8 cellular contexts compared by ENCODE assay signal in the genomic region with DNA sequence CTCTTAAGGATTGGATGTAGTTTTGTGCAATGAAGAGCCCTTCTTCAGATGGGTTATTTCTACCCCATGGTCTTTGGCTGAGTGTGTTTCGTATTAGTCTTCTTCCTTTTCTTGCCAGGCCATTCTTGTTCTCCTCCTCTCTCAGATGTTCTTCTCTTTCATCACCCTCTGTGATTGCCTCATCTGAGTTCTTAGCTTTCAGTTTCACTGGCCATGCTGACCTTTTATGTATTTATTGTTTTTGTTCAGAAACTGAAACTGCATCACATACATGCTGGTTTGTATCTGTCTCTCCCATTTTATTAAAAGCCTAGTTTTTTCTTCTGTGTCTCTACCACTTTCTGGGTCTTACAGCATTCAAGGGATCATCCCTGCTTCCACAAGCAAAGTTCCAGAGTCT.
DNase-seq lines count a peak whose midpoint lies in the region; ATAC-seq and TF ChIP-seq lines count a peak whose summit lies in the region.

No MANE protein-coding gene starts in this region.

- H4K20me1 ChIP-seq in MM.1S (ENCODE audit: insufficient read depth, low read length), result no peaks in the 10 kb centered on the region

- TF ChIP-seq CTCF in GM10266 (IDR thresholded peaks at IDR 0.05; ENCODE audit: control insufficient read depth, insufficient read depth, low read depth, missing control alignments) (no peak), MM.1S (IDR thresholded peaks at IDR 0.05; ENCODE audit: low read length) (no peak), choroid plexus epithelial cell (conservative IDR thresholded peaks at IDR 0.05; ENCODE audit: low read depth, low read length) (no peak)

- ATAC-seq in GM21576 (IDR thresholded peaks at IDR 0.05; ENCODE audit: unreplicated experiment), result peak; percentile 64

- DNase-seq in GM10266 (ENCODE audit: extremely low spot score), result peak; percentile 58
- peak; percentile 85 for DNase-seq in MM.1S
- peak; percentile 95 for DNase-seq in choroid plexus epithelial cell (ENCODE audit: low read depth)
- peak; percentile 31 for DNase-seq in pons (ENCODE audit: low spot score)
- no peak for DNase-seq in putamen (ENCODE audit: low spot score)
- DNase-seq in UCSD-AML1 (lab: John Stamatoyannopoulos, UW; ENCODE audit: unreplicated experiment), result no peak
- DNase-seq in cerebellar cortex (ENCODE audit: low spot score), result no peak

- H3K79me2 ChIP-seq in MM.1S (ENCODE audit: low read length), result peaks cover 86% of the 10 kb centered on the region

- peaks cover 30% of the 10 kb centered on the region for H3K4me1 ChIP-seq in MM.1S (ENCODE audit: low read length)

- H3K4me3 ChIP-seq in MM.1S (ENCODE audit: low read length) (peak overlapping the region; percentile 27), choroid plexus epithelial cell (ENCODE audit: low read depth, low read length) (no peak overlapping the region)

- H3K4me2 ChIP-seq in MM.1S (ENCODE audit: low read depth, low read length), result peak overlapping the region; percentile 81

- peaks cover 18% of the 10 kb centered on the region for H3F3A ChIP-seq in MM.1S (ENCODE audit: insufficient read depth, low read length)

- H3K27me3 ChIP-seq in MM.1S (replicated peaks; ENCODE audit: insufficient read depth, low read length), result no peaks in the 10 kb centered on the region

- no peaks in the 10 kb centered on the region for H3K36me3 ChIP-seq in MM.1S (replicated peaks; ENCODE audit: insufficient read depth, low read length)

- no peak overlapping the region for H2AFZ ChIP-seq in MM.1S (ENCODE audit: low read length)

- peak overlapping the region; percentile 38; the same call in 1 of the 2 replicates for H3K9ac ChIP-seq in MM.1S (ENCODE audit: low read length)

- no peaks in the 10 kb centered on the region for H3K9me2 ChIP-seq in MM.1S (replicated peaks; ENCODE audit: insufficient read depth, low read length)

- H3K9me3 ChIP-seq in MM.1S (replicated peaks; ENCODE audit: insufficient read depth, low read length), result no peaks in the 10 kb centered on the region

- H3K27ac ChIP-seq in MM.1S (ENCODE audit: low read length), result peak overlapping the region; percentile 81

Comparison
In these comparisons a context has a peak if more than half of its experiments do, and no peak if none do; other contexts are left out.
1. DNase-seq: peak in GM10266 (single experiment), MM.1S (single experiment), choroid plexus epithelial cell (single experiment) and pons (single experiment); none in putamen (single experiment), UCSD-AML1 (single experiment) and cerebellar cortex (single experiment).